ENCODE assay signal across 17 cellular contexts in the genomic region with DNA sequence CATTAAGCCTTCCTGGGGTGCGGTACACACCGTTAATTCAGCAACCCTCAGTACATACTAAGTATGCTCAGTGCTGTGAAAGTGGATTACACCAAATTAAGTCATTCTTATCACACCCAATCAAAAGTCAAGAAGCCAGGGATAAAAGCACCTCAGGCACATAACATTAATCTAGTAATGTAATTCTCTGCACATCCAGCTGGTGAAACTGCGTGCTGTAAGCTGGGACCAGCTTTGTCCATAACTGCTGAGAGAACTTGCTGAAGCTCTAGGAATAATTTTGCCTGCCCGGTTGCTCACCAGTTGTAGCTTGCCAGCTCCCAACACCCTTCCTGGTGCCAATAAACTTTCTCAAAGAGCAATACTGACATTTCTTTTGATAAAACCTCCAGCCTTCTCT. TPM values are rescaled to one million over a fixed set of nuclear protein-coding genes. Genes with fewer than 3 reads are reported as not detected.
DNase-seq lines count a peak whose midpoint lies in the region; ATAC-seq and TF ChIP-seq lines count a peak whose summit lies in the region.
"Had no signal": no experiment of that assay in that cellular context is flagged by ENCODE, and none has a peak within 500 bp of the region (broad histone marks: within the 10 kb centered on the region; RNA-seq: fewer than 3 reads in every experiment).

No MANE protein-coding gene starts in this region.

- no peak overlapping the region for H3K27ac ChIP-seq in right atrium auricular region
- H3K27ac ChIP-seq in uterus = peak overlapping the region; percentile 91 to 92
- H3K27ac ChIP-seq: VCaP had no signal

- POLR2A ChIA-PET in MCF 10A (lab: Yijun Ruan, JAX) = no interaction called here

- H3K4me3 ChIP-seq in right atrium auricular region (no peak overlapping the region), uterus (no peak overlapping the region)

- ATAC-seq in left ventricle myocardium superior = peak; percentile 33
- ATAC-seq in SK-N-SH treated with all-trans-retinoic acid at 6 μM for 48 hours = peak; percentile 66
- ATAC-seq in GM21576 (IDR thresholded peaks at IDR 0.05; ENCODE audit: unreplicated experiment) = no peak
- no peak for ATAC-seq in GM19328 (IDR thresholded peaks at IDR 0.05; ENCODE audit: unreplicated experiment)
- ATAC-seq: activated CD8-positive, alpha-beta T cell treated with anti-CD3 and anti-CD28 coated beads, Interleukin-2, amount 10 ng/mL, durations not matched to agents 7 days and 5 days; PC-3; stimulated activated naive B cell treated with anti-CD40 and anti-IgM and Interleukin-4, amounts not matched to agents 10 μg/mL and 1 μg/mL and 100 μg/mL, for 72 hours had no signal

- no peaks in the 10 kb centered on the region for H3K9me3 ChIP-seq in right atrium auricular region
- H3K9me3 ChIP-seq in uterus = no peaks in the 10 kb centered on the region

- BruUV-seq in MCF 10A (replicated peaks; lab: Mats Ljungman, UMichigan) = no TSS peak

- TF ChIP-seq CTCF in right atrium auricular region (IDR thresholded peaks at IDR 0.05) (no peak), uterus (IDR thresholded peaks at IDR 0.05) (peak in 1 of 4 experiments; percentile 22), MCF 10A (IDR thresholded peaks at IDR 0.05; ENCODE audit: unreplicated experiment) (no peak)

- DNase-seq in left ventricle myocardium superior (no peak), right atrium auricular region (ENCODE audit: low spot score) (no peak), inferior parietal cortex (ENCODE audit: extremely low spot score) (peak; percentile 11), uterus (peak in 1 of 2 donors; percentile 30), MCF 10A (ENCODE audit: unreplicated experiment) (no peak)
- DNase-seq: activated CD8-positive, alpha-beta T cell treated with anti-CD3 and anti-CD28 coated beads, Interleukin-2, amount 10 ng/mL, durations not matched to agents 7 days and 5 days; glutamatergic neuron; mesendoderm; NCI-H1105 treated with DMSO at 0.1 percent for 48 hours; NCI-H446 treated with DMSO at 0.1 percent for 48 hours; PC-3; small intestine; stimulated activated naive B cell treated with anti-CD40 and anti-IgM and Interleukin-4, amounts not matched to agents 10 μg/mL and 1 μg/mL and 100 μg/mL, for 72 hours had no signal

- no peak overlapping the region for H3K27ac Mint-ChIP-seq in MCF 10A (ENCODE audit: low read depth, unreplicated experiment)
- H3K27ac Mint-ChIP-seq: activated CD8-positive, alpha-beta T cell treated with anti-CD3 and anti-CD28 coated beads, Interleukin-2, amount 10 ng/mL, durations not matched to agents 7 days and 5 days; stimulated activated naive B cell treated with anti-CD40 and anti-IgM and Interleukin-4, amounts not matched to agents 10 μg/mL and 1 μg/mL and 100 μg/mL, for 72 hours had no signal

- H3K27me3 ChIP-seq in right atrium auricular region (peaks cover 0 to 4% of the 10 kb centered on the region in 2 donors), uterus (no peaks in the 10 kb centered on the region)

- H3K27me3 Mint-ChIP-seq in MCF 10A (ENCODE audit: insufficient read depth, unreplicated experiment) = no peaks in the 10 kb centered on the region

- no peaks in the 10 kb centered on the region for H3K9me3 Mint-ChIP-seq in MCF 10A (ENCODE audit: unreplicated experiment)
- H3K9me3 Mint-ChIP-seq: stimulated activated naive B cell treated with anti-CD40 and anti-IgM and Interleukin-4, amounts not matched to agents 10 μg/mL and 1 μg/mL and 100 μg/mL, for 72 hours had no signal

- H3K4me1 ChIP-seq in right atrium auricular region = no peaks in the 10 kb centered on the region
- no peaks in the 10 kb centered on the region for H3K4me1 ChIP-seq in uterus

- intact Hi-C loops in left ventricle myocardium superior (cut with micrococcal nuclease) (no loop called here), uterus (cut with DNase I; ENCODE audit: low total_unique reads) (no loop called here), MCF 10A (cut with micrococcal nuclease) (no loop called here)

- no peak overlapping the region for H3K4me3 Mint-ChIP-seq in MCF 10A (ENCODE audit: unreplicated experiment)
- H3K4me3 Mint-ChIP-seq: activated CD8-positive, alpha-beta T cell treated with anti-CD3 and anti-CD28 coated beads, Interleukin-2, amount 10 ng/mL, durations not matched to agents 7 days and 5 days had no signal

- H3K36me3 ChIP-seq in right atrium auricular region = no peaks in the 10 kb centered on the region
- H3K36me3 ChIP-seq in uterus = no peaks in the 10 kb centered on the region

- no peaks in the 10 kb centered on the region for H3K36me3 Mint-ChIP-seq in MCF 10A (ENCODE audit: insufficient read depth, unreplicated experiment)

- TF ChIP-seq POLR2A in uterus (IDR thresholded peaks at IDR 0.05) = no peak

- CTCF ChIA-PET in MCF 10A (lab: Yijun Ruan, JAX) = interaction anchor here (1.3 kb wide), 1 partner anchor 186 kb away, joined by 3 read pairs; no protein-coding TSS in a partner anchor

- no peaks in the 10 kb centered on the region for H3K4me1 Mint-ChIP-seq in MCF 10A (ENCODE audit: insufficient read depth, unreplicated experiment)

TF ChIP-seq in SK-N-SH treated with all-trans-retinoic acid at 6 μM for 48 hours, 23 proteins besides CTCF, POLR2A, EP300 and RAD21 (continues in another document):
- TF ChIP-seq, protein P1, sequence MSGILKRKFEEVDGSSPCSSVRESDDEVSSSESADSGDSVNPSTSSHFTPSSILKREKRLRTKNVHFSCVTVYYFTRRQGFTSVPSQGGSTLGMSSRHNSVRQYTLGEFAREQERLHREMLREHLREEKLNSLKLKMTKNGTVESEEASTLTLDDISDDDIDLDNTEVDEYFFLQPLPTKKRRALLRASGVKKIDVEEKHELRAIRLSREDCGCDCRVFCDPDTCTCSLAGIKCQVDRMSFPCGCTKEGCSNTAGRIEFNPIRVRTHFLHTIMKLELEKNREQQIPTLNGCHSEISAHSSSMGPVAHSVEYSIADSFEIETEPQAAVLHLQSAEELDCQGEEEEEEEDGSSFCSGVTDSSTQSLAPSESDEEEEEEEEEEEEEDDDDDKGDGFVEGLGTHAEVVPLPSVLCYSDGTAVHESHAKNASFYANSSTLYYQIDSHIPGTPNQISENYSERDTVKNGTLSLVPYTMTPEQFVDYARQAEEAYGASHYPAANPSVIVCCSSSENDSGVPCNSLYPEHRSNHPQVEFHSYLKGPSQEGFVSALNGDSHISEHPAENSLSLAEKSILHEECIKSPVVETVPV (CRISPR knock-in tag; IDR thresholded peaks at IDR 0.05) = no peak
- TF ChIP-seq, protein P2, sequence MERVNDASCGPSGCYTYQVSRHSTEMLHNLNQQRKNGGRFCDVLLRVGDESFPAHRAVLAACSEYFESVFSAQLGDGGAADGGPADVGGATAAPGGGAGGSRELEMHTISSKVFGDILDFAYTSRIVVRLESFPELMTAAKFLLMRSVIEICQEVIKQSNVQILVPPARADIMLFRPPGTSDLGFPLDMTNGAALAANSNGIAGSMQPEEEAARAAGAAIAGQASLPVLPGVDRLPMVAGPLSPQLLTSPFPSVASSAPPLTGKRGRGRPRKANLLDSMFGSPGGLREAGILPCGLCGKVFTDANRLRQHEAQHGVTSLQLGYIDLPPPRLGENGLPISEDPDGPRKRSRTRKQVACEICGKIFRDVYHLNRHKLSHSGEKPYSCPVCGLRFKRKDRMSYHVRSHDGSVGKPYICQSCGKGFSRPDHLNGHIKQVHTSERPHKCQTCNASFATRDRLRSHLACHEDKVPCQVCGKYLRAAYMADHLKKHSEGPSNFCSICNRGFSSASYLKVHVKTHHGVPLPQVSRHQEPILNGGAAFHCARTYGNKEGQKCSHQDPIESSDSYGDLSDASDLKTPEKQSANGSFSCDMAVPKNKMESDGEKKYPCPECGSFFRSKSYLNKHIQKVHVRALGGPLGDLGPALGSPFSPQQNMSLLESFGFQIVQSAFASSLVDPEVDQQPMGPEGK (CRISPR knock-in tag; IDR thresholded peaks at IDR 0.05; ENCODE audit: borderline replicate concordance) = no peak
- TF ChIP-seq GLIS3 (CRISPR knock-in tag; IDR thresholded peaks at IDR 0.05) (no peak), SNAI2 (CRISPR knock-in tag; IDR thresholded peaks at IDR 0.05) (no peak), ISL1 (CRISPR knock-in tag; IDR thresholded peaks at IDR 0.05) (no peak), ZC3H10 (CRISPR knock-in tag; IDR thresholded peaks at IDR 0.05) (no peak), TOX (CRISPR knock-in tag; IDR thresholded peaks at IDR 0.05; ENCODE audit: borderline replicate concordance) (no peak), ZFP3 (CRISPR knock-in tag; IDR thresholded peaks at IDR 0.05) (no peak), CSDC2 (CRISPR knock-in tag; IDR thresholded peaks at IDR 0.05) (no peak), PPARA (CRISPR knock-in tag; IDR thresholded peaks at IDR 0.05; ENCODE audit: borderline replicate concordance) (no peak), OSR1 (CRISPR knock-in tag; IDR thresholded peaks at IDR 0.05) (no peak), RARB (CRISPR knock-in tag; IDR thresholded peaks at IDR 0.05) (no peak), BACH2 (CRISPR knock-in tag; IDR thresholded peaks at IDR 0.05; ENCODE audit: borderline replicate concordance) (no peak)
- TF ChIP-seq, protein P3, sequence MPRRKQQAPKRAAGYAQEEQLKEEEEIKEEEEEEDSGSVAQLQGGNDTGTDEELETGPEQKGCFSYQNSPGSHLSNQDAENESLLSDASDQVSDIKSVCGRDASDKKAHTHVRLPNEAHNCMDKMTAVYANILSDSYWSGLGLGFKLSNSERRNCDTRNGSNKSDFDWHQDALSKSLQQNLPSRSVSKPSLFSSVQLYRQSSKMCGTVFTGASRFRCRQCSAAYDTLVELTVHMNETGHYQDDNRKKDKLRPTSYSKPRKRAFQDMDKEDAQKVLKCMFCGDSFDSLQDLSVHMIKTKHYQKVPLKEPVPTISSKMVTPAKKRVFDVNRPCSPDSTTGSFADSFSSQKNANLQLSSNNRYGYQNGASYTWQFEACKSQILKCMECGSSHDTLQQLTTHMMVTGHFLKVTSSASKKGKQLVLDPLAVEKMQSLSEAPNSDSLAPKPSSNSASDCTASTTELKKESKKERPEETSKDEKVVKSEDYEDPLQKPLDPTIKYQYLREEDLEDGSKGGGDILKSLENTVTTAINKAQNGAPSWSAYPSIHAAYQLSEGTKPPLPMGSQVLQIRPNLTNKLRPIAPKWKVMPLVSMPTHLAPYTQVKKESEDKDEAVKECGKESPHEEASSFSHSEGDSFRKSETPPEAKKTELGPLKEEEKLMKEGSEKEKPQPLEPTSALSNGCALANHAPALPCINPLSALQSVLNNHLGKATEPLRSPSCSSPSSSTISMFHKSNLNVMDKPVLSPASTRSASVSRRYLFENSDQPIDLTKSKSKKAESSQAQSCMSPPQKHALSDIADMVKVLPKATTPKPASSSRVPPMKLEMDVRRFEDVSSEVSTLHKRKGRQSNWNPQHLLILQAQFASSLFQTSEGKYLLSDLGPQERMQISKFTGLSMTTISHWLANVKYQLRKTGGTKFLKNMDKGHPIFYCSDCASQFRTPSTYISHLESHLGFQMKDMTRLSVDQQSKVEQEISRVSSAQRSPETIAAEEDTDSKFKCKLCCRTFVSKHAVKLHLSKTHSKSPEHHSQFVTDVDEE (CRISPR knock-in tag; IDR thresholded peaks at IDR 0.05) = 0 out of 2 replicates have a peak, but pooled peaks have one; percentile 17

RNA-seq across cellular contexts. Expression of a gene that starts 44.9 kb away (rescaled TPM):
- total RNA-seq in left ventricle myocardium superior = 4.6 TPM
- 1 to 10 TPM; 2.2 to 4.9 TPM for total RNA-seq in right atrium auricular region
- total RNA-seq in uterus = 10 to 100 TPM in 3 of 4 donors, 1 to 10 TPM in 1; 6.2 to 28.5 (median 18.4) TPM
- total RNA-seq in MCF 10A (2022) = 1.1 TPM in 1 of 2 replicates, not detected in the other
- total RNA-seq: activated CD8-positive, alpha-beta T cell treated with anti-CD3 and anti-CD28 coated beads, Interleukin-2, amount 10 ng/mL, durations not matched to agents 7 days and 5 days had no signal

Comparison
In these comparisons a context has a peak if more than half of its experiments do, and no peak if none do; other contexts are left out.
1. ATAC-seq: peak in left ventricle myocardium superior (single experiment) and SK-N-SH treated with all-trans-retinoic acid at 6 μM for 48 hours (single experiment); none in GM21576 (single experiment) and GM19328 (single experiment).
2. H3K27ac ChIP-seq: peak in uterus (2 of 2); none in right atrium auricular region (0 of 2).